Comparison of ENCODE assay signal across 1 cellular context in the genomic region with DNA sequence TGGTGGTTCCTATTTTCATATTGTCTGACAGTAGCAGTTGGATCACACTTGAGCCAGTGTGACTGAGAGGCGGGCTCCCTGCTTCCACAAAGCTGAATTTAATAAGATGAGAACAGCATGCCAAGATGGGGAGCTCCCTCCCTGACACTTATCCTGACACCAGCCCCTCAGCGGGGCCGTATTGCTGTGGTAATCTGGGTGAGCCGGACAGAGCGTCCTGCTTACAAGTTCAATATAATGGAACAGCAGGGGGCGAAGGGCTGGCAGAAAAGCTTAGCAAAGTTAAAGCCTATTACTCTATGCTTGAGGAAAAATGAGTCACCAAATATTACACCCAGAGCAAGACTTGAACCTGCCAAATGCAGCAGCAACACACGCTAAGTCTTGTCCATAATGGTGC.
TF ChIP-seq lines count a peak whose summit lies in the region.

No MANE protein-coding gene starts in this region.

TF ChIP-seq in HepG2, 621 proteins besides CTCF, POLR2A, EP300 and RAD21 (continued from another document):
- TF ChIP-seq, protein P1, sequence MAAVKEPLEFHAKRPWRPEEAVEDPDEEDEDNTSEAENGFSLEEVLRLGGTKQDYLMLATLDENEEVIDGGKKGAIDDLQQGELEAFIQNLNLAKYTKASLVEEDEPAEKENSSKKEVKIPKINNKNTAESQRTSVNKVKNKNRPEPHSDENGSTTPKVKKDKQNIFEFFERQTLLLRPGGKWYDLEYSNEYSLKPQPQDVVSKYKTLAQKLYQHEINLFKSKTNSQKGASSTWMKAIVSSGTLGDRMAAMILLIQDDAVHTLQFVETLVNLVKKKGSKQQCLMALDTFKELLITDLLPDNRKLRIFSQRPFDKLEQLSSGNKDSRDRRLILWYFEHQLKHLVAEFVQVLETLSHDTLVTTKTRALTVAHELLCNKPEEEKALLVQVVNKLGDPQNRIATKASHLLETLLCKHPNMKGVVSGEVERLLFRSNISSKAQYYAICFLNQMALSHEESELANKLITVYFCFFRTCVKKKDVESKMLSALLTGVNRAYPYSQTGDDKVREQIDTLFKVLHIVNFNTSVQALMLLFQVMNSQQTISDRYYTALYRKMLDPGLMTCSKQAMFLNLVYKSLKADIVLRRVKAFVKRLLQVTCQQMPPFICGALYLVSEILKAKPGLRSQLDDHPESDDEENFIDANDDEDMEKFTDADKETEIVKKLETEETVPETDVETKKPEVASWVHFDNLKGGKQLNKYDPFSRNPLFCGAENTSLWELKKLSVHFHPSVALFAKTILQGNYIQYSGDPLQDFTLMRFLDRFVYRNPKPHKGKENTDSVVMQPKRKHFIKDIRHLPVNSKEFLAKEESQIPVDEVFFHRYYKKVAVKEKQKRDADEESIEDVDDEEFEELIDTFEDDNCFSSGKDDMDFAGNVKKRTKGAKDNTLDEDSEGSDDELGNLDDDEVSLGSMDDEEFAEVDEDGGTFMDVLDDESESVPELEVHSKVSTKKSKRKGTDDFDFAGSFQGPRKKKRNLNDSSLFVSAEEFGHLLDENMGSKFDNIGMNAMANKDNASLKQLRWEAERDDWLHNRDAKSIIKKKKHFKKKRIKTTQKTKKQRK (IDR thresholded peaks at IDR 0.05; ENCODE audit: low read length) = no peak
- TF ChIP-seq HNF4A (CRISPR knock-in tag; IDR thresholded peaks at IDR 0.05) (no peak), STAG1 (CRISPR knock-in tag; IDR thresholded peaks at IDR 0.05) (peak; percentile 45), CREM (IDR thresholded peaks at IDR 0.05) (no peak), CREM (CRISPR knock-in tag; IDR thresholded peaks at IDR 0.05) (no peak), TEAD3 (CRISPR knock-in tag; optimal IDR thresholded peaks at IDR 0.05; ENCODE audit: borderline replicate concordance) (no peak), FOXO1 (CRISPR knock-in tag; IDR thresholded peaks at IDR 0.05) (no peak)
- TF ChIP-seq, protein P2, sequence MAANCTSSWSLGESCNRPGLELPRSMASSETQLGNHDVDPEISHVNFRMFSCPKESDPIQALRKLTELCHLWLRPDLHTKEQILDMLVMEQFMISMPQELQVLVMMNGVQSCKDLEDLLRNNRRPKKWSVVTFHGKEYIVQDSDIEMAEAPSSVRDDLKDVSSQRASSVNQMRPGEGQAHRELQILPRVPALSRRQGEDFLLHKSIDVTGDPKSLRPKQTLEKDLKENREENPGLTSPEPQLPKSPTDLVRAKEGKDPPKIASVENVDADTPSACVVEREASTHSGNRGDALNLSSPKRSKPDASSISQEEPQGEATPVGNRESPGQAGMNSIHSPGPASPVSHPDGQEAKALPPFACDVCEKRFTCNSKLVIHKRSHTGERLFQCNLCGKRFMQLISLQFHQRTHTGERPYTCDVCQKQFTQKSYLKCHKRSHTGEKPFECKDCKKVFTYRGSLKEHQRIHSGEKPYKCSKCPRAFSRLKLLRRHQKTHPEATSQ (CRISPR knock-in tag; IDR thresholded peaks at IDR 0.05; ENCODE audit: borderline replicate concordance) = no peak
